ENCODE assay signal across 8 cellular contexts in the genomic region with DNA sequence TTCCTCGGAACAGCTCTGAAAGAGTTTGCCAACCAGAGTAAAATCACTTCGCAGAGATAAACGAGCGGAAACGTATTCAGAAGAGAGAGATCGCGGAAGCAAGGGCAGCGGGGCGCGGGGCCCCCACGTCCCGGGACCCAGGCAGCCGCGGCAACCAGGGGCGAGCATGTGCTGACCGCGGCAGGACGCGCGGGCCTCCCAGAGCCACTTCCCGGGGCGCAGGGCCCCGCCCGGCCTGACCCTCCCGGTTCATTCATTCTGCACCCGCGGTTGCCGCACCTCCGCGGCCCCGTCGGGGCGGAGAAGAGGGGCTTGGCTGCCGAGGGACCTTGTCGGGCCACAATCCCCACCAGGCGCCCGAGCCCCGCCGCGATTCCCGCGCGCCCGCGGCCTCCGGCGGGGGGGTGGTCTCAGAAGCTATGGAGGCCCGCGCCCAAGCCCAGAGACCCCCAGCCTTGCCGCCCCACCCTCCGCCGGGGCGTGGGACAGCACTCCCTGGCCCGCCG. TPM values are rescaled to one million over a fixed set of nuclear protein-coding genes. Genes with fewer than 3 reads are reported as not detected.
DNase-seq lines count a peak whose midpoint lies in the region; ATAC-seq and TF ChIP-seq lines count a peak whose summit lies in the region.

No MANE protein-coding gene starts in this region.

- peaks cover 0 to 1% (median 0%) of the 10 kb centered on the region in 5 donors for H3K36me3 Mint-ChIP-seq in naive thymus-derived CD4-positive, alpha-beta T cell
- no peaks in the 10 kb centered on the region for H3K36me3 Mint-ChIP-seq in type B pancreatic cell

- peak overlapping the region; percentile 81 to 98 (median 93) for H3K4me3 Mint-ChIP-seq in naive thymus-derived CD4-positive, alpha-beta T cell
- peak overlapping the region; percentile 92 for H3K4me3 Mint-ChIP-seq in type B pancreatic cell

- no peaks in the 10 kb centered on the region for H3K36me3 ChIP-seq in KOPT-K1 (ENCODE audit: insufficient read depth, low read length)
- H3K36me3 ChIP-seq in naive thymus-derived CD4-positive, alpha-beta T cell (ENCODE audit: control insufficient read depth in 2 of 3, insufficient read depth in 3 of 3, low read length in 3 of 3): peaks cover 0 to 7% (median 0%) of the 10 kb centered on the region in 3 experiments

- H3K9me3 ChIP-seq in KOPT-K1 (ENCODE audit: insufficient read depth, low read length, poor library complexity, severe bottlenecking): no peaks in the 10 kb centered on the region
- H3K9me3 ChIP-seq in naive thymus-derived CD4-positive, alpha-beta T cell (ENCODE audit: control insufficient read depth in 2 of 3, low read length in 3 of 3): no peaks in the 10 kb centered on the region

- peak; percentile 0 for ATAC-seq in naive thymus-derived CD4-positive, alpha-beta T cell
- ATAC-seq in HG02970 (IDR thresholded peaks at IDR 0.05; ENCODE audit: low FRiP score, unreplicated experiment): no peak

- in situ Hi-C loops in GM13976 (cut with MboI; ENCODE audit: low sequenced_read_pairs, unreplicated experiment): no loop called here

- peak overlapping the region; percentile 79 for H3K27ac ChIP-seq in KOPT-K1 (ENCODE audit: low read depth, low read length, poor library complexity, severe bottlenecking)
- peak overlapping the region; percentile 98 for H3K27ac ChIP-seq in naive thymus-derived CD4-positive, alpha-beta T cell (ENCODE audit: low read depth, low read length)

- TF ChIP-seq CTCF in GM13976 (IDR thresholded peaks at IDR 0.05; ENCODE audit: borderline replicate concordance, control extremely low read depth, extremely low read depth, insufficient read depth, missing control alignments) (no peak), epithelial cell of proximal tubule (conservative IDR thresholded peaks at IDR 0.05; ENCODE audit: low read depth, low read length) (no peak), type B pancreatic cell (conservative IDR thresholded peaks at IDR 0.05) (no peak)

- H3K4me1 Mint-ChIP-seq in naive thymus-derived CD4-positive, alpha-beta T cell: peaks cover 50 to 60% (median 54%) of the 10 kb centered on the region in 7 donors
- peaks cover 40% of the 10 kb centered on the region for H3K4me1 Mint-ChIP-seq in type B pancreatic cell (ENCODE audit: unreplicated experiment)

- H3K27me3 Mint-ChIP-seq in naive thymus-derived CD4-positive, alpha-beta T cell: no peaks in the 10 kb centered on the region
- H3K27me3 Mint-ChIP-seq in type B pancreatic cell: no peaks in the 10 kb centered on the region

- POLR2A ChIA-PET in naive thymus-derived CD4-positive, alpha-beta T cell (lab: Charles Lee): interaction anchor here (0.7 to 2.5 kb wide), 10 partner anchors 10 to 1144 kb away, joined by 3 to 16 read pairs (median 4); partner anchors contain the start of genes EEA1 and MRPL42

- peaks cover 0 to 2% (median 0%) of the 10 kb centered on the region in 11 donors for H3K9me3 Mint-ChIP-seq in naive thymus-derived CD4-positive, alpha-beta T cell
- no peaks in the 10 kb centered on the region for H3K9me3 Mint-ChIP-seq in type B pancreatic cell

- CTCF ChIA-PET in naive thymus-derived CD4-positive, alpha-beta T cell (lab: Charles Lee): no interaction called here

- H3K4me3 ChIP-seq in epithelial cell of proximal tubule (ENCODE audit: low read depth, low read length): peak overlapping the region; percentile 84
- H3K4me3 ChIP-seq in naive thymus-derived CD4-positive, alpha-beta T cell (ENCODE audit: low read length): peak overlapping the region; percentile 66

- no peaks in the 10 kb centered on the region for H3K27me3 ChIP-seq in naive thymus-derived CD4-positive, alpha-beta T cell (ENCODE audit: control insufficient read depth in 2 of 2, insufficient read depth in 2 of 2, low read length in 2 of 2)

- DNase-seq in GM13976 (ENCODE audit: low spot score) (peak; percentile 44), epithelial cell of proximal tubule (ENCODE audit: low read depth) (no peak), type B pancreatic cell (ENCODE audit: extremely low spot score, unreplicated experiment) (peak; percentile 67), GF-D8 (lab: John Stamatoyannopoulos, UW) (no peak)
- peak; percentile 34 for DNase-seq in activated CD8-positive, alpha-beta memory T cell treated with anti-CD3 and anti-CD28 coated beads, Interleukin-2, amount 50 U/mL, for 4 hours
- peak; percentile 27 to 65 (median 57) for DNase-seq in naive thymus-derived CD4-positive, alpha-beta T cell

- peaks cover 38 to 51% of the 10 kb centered on the region in 2 donors for H3K4me1 ChIP-seq in naive thymus-derived CD4-positive, alpha-beta T cell (ENCODE audit: control insufficient read depth in 2 of 2, insufficient read depth in 2 of 2, low read length in 2 of 2)

- intact Hi-C loops in naive thymus-derived CD4-positive, alpha-beta T cell (cut with micrococcal nuclease): loop anchor here (1.0 to 10.0 kb wide), 12 partner anchors 22 to 1776 kb away; partner anchors contain the start of genes FGD6 (in 2 of the 2), VEZT (in 2 of the 2), BTG1 (in 1 of the 2) and EEA1 (in 1 of the 2)

- peak overlapping the region; percentile 87 to 96 (median 93) for H3K27ac Mint-ChIP-seq in naive thymus-derived CD4-positive, alpha-beta T cell
- peak overlapping the region; percentile 91 for H3K27ac Mint-ChIP-seq in type B pancreatic cell

RNA-seq across cellular contexts. Expression of gene UBE2N, which starts 0.6 kb away (rescaled TPM):
- total RNA-seq in epithelial cell of proximal tubule: 127 and 162 TPM in 2 replicates
- total RNA-seq in naive thymus-derived CD4-positive, alpha-beta T cell: 100 to 1,000 TPM in 1 of 5 experiments, 10 to 100 TPM in 4; 76.6 to 180 (median 77.5) TPM
- polyA plus RNA-seq in naive thymus-derived CD4-positive, alpha-beta T cell: 100 to 1,000 TPM; 109 to 170 TPM
- total RNA-seq in type B pancreatic cell (ENCODE audit: low replicate concordance): 95.1 and 102 TPM in 2 replicates

RNA-seq across cellular contexts. Expression of gene MRPL42, which starts 26.1 kb away (rescaled TPM):
- total RNA-seq in epithelial cell of proximal tubule (79.7 and 93.2 TPM in 2 replicates), type B pancreatic cell (ENCODE audit: low replicate concordance) (54.8 and 84.7 TPM in 2 replicates)
- total RNA-seq in naive thymus-derived CD4-positive, alpha-beta T cell: 10 to 100 TPM; 30.1 to 65.8 (median 45.6) TPM
- polyA plus RNA-seq in naive thymus-derived CD4-positive, alpha-beta T cell: 10 to 100 TPM; 67.8 to 75.4 TPM

Comparison
In these comparisons a context has a peak if more than half of its experiments do, and no peak if none do; other contexts are left out.
1. DNase-seq: peak in GM13976 (single experiment), activated CD8-positive, alpha-beta memory T cell treated with anti-CD3 and anti-CD28 coated beads, Interleukin-2, amount 50 U/mL, for 4 hours (single experiment), naive thymus-derived CD4-positive, alpha-beta T cell (9 of 9) and type B pancreatic cell (single experiment); none in epithelial cell of proximal tubule (single experiment) and GF-D8 (single experiment).